Comparison of ENCODE assay signal across 8 cellular contexts in the genomic region with DNA sequence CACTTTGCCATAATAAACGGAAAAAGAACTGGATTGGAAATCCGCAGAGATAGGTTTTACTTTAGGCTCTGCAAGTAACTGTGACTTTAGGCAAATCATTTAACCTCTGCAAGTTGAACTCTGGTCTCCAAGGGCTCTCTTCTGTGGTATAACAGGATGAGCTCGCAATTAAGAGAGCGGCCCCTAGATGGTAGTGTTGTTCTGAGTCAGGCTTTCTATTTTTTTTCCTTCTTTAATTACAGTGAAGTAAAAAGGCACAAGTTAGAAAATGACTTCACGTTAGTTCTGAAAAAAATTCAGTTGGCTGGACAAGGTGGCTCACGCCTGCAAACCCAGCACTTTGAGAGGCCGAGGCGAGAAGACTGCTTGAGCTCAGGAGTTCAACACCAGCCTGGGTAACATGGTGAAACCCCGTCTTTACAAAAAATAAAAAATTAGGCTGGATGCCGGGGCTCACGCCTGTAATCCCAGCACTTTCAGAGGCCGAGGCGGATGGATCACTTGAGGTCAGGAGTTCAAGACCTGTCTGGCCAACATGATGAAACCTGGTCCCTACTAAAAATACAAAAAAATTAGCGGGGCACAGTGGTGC. TPM values are rescaled to one million over a fixed set of nuclear protein-coding genes. Genes with fewer than 3 reads are reported as not detected.
DNase-seq lines count a peak whose midpoint lies in the region; ATAC-seq and TF ChIP-seq lines count a peak whose summit lies in the region.

No MANE protein-coding gene starts in this region.

- H3K4me1 ChIP-seq in KMS-11 (ENCODE audit: low read depth, poor library complexity, severe bottlenecking) (no peaks in the 10 kb centered on the region), Peyer's patch (no peaks in the 10 kb centered on the region), ascending aorta (no peaks in the 10 kb centered on the region), right cardiac atrium (ENCODE audit: control insufficient read depth, insufficient read depth, low read length) (peaks cover 3% of the 10 kb centered on the region)

- no peaks in the 10 kb centered on the region for H4K20me1 ChIP-seq in KMS-11 (ENCODE audit: insufficient read depth)

- ATAC-seq in right cardiac atrium, result peak; percentile 61 to 69
- peak; percentile 88 for ATAC-seq in sciatic nerve

- H2AFZ ChIP-seq in KMS-11 (ENCODE audit: low read depth), result no peak overlapping the region

- H3K27ac ChIP-seq in KMS-11 (no peak overlapping the region), Peyer's patch (no peak overlapping the region), ascending aorta (peak overlapping the region; percentile 5 to 74), right cardiac atrium (ENCODE audit: low read length) (no peak overlapping the region)

- H3K27me3 ChIP-seq in KMS-11 (ENCODE audit: insufficient read depth, low read depth) (no peaks in the 10 kb centered on the region), Peyer's patch (no peaks in the 10 kb centered on the region), ascending aorta (no peaks in the 10 kb centered on the region), right cardiac atrium (ENCODE audit: control insufficient read depth, insufficient read depth) (no peaks in the 10 kb centered on the region)

- no peak for TF ChIP-seq POLR2A in Peyer's patch (IDR thresholded peaks at IDR 0.05)

- H3K9me3 ChIP-seq in Peyer's patch, result no peaks in the 10 kb centered on the region
- no peaks in the 10 kb centered on the region for H3K9me3 ChIP-seq in ascending aorta
- no peaks in the 10 kb centered on the region for H3K9me3 ChIP-seq in right cardiac atrium (ENCODE audit: control insufficient read depth, low read length)

- intact Hi-C loops in ascending aorta (cut with DNase I), result loop anchor here (2.0 kb wide), 1 partner anchor 245 kb away; no protein-coding TSS in a partner anchor
- intact Hi-C loops in right cardiac atrium (cut with DNase I), result loop anchor here in 2 of 4 donors (5.0 to 10.0 kb wide), 2 partner anchors 245 to 247 kb away; no protein-coding TSS in a partner anchor
- intact Hi-C loops in sciatic nerve (cut with DNase I), result loop anchor here (10.0 kb wide), 1 partner anchor 247 kb away; no protein-coding TSS in a partner anchor

- 39% methylated on average over 14 of the region's 14 CpGs for WGBS in right cardiac atrium

- H3K4me2 ChIP-seq in KMS-11, result no peak overlapping the region

- no peaks in the 10 kb centered on the region for H3K79me2 ChIP-seq in KMS-11 (ENCODE audit: insufficient read depth, low read depth)

- no peak overlapping the region for H3K9ac ChIP-seq in KMS-11

- H3K4me3 ChIP-seq in KMS-11 (IDR thresholded peaks at IDR 0.05; ENCODE audit: insufficient read depth, low read depth, low read length) (no peak overlapping the region), Peyer's patch (no peak overlapping the region), ascending aorta (no peak overlapping the region), right cardiac atrium (ENCODE audit: low read length) (no peak overlapping the region)

- TF ChIP-seq CTCF in KMS-11 (conservative IDR thresholded peaks at IDR 0.05; ENCODE audit: low read depth, low read length), result peak; percentile 87
- peak in 5 of 6 experiments; percentile 21 to 81 (median 76) for TF ChIP-seq CTCF in Peyer's patch (IDR thresholded peaks at IDR 0.05)
- peak; percentile 56 to 69 (median 59) for TF ChIP-seq CTCF in ascending aorta (IDR thresholded peaks at IDR 0.05)

- DNase-seq in activated CD4-positive, CD25-positive, alpha-beta regulatory T cell (lab: John Stamatoyannopoulos, UW), result peak in 3 of 4 experiments; percentile 5 to 12 (median 11)
- no peak for DNase-seq in activated CD4-positive, CD25-positive, alpha-beta regulatory T cell treated with anti-CD3 and anti-CD28 coated beads, Interleukin-2, amount 50 U/mL, for 72 hours
- DNase-seq in H4 (ENCODE audit: low spot score) (peak; percentile 52), Peyer's patch (peak in 2 of 3 donors; percentile 42 to 80), ascending aorta (ENCODE audit: low spot score in 2 of 2) (peak in 1 of 2 donors; percentile 73), right cardiac atrium (peak in 2 of 3 donors; percentile 36 to 76), sciatic nerve (ENCODE audit: low spot score) (peak; percentile 79)

- H3K36me3 ChIP-seq in KMS-11 (ENCODE audit: insufficient read depth) (no peaks in the 10 kb centered on the region), Peyer's patch (peaks cover 0 to 55% (median 0%) of the 10 kb centered on the region in 3 donors), ascending aorta (peaks cover 6 to 36% of the 10 kb centered on the region in 2 donors)

RNA-seq across cellular contexts. Expression of a gene that starts 18.0 kb away (rescaled TPM):
- 5,710 and 6,047 TPM in 2 replicates for total RNA-seq in H4 (2014; rRNA removed; shearing (Covaris generic))
- 1,000 to 10,000 TPM in 2 of 4 donors, 100 to 1,000 TPM in 2; 879 to 3,561 (median 1,074) TPM for total RNA-seq in Peyer's patch
- total RNA-seq in ascending aorta, result 1,276 TPM
- total RNA-seq in right cardiac atrium, result 1,000 to 10,000 TPM; 1,119 to 1,323 (median 1,233) TPM
- 1,657 TPM for polyA plus RNA-seq in right cardiac atrium
- 1,451 TPM for total RNA-seq in sciatic nerve

Comparison
In these comparisons a context has a peak if more than half of its experiments do, and no peak if none do; other contexts are left out.
1. H3K27ac ChIP-seq: peak in ascending aorta (2 of 2); none in KMS-11 (single experiment), Peyer's patch (0 of 4) and right cardiac atrium (single experiment).
2. Peak in every context shown above with its lines, with median percentiles within 50 percentile points of each other: CTCF ChIP-seq.